ENCODE assay signal across 1 cellular context in genomic region chr19:58544591-58545285, GRCh38.
TF ChIP-seq lines count a peak whose summit lies in the region.

No MANE protein-coding gene starts in this region.

TF ChIP-seq in H1, 55 proteins besides CTCF, POLR2A, EP300 and RAD21:
- TF ChIP-seq POLR2AphosphoS5 (IDR thresholded peaks at IDR 0.05; ENCODE audit: low read depth, low read length) (0 out of 2 replicates have a peak, but pooled peaks have one; percentile 60), RBBP5 (IDR thresholded peaks at IDR 0.05; ENCODE audit: borderline replicate concordance, low read depth, low read length) (peak; percentile 38; the same call in 1 of the 2 replicates), HDAC2 (IDR thresholded peaks at IDR 0.05; ENCODE audit: borderline replicate concordance in 1 of 2, low read depth in 2 of 2, low read length in 2 of 2) (0 out of 4 replicates have a peak, but pooled peaks of 1 of the 2 experiments have one; percentile 52), USF2 (IDR thresholded peaks at IDR 0.05; ENCODE audit: low read length) (no peak), MAX (IDR thresholded peaks at IDR 0.05) (no peak), KDM4A (IDR thresholded peaks at IDR 0.05; ENCODE audit: low read depth, low read length, severe bottlenecking) (peak; percentile 10), FOSL1 (IDR thresholded peaks at IDR 0.05; ENCODE audit: insufficient read depth, low read depth, low read length) (no peak), YY1 (IDR thresholded peaks at IDR 0.05; ENCODE audit: low read depth, low read length) (peak; percentile 71; the same call in 1 of the 2 replicates), SIN3A (conservative IDR thresholded peaks at IDR 0.05 in 1 of 2, IDR thresholded peaks at IDR 0.05 in 1 of 2; ENCODE audit: low read depth in 1 of 2, low read length in 2 of 2) (peak in 1 of 2 experiments; percentile 20; a peak in 1 of 4 replicates), CHD7 (IDR thresholded peaks at IDR 0.05; ENCODE audit: insufficient replicate concordance, low read length) (no peak)
TF ChIP-seq in H1: peak in this region for 6.
